ENCODE assay signal across 29 cellular contexts in the genomic region with DNA sequence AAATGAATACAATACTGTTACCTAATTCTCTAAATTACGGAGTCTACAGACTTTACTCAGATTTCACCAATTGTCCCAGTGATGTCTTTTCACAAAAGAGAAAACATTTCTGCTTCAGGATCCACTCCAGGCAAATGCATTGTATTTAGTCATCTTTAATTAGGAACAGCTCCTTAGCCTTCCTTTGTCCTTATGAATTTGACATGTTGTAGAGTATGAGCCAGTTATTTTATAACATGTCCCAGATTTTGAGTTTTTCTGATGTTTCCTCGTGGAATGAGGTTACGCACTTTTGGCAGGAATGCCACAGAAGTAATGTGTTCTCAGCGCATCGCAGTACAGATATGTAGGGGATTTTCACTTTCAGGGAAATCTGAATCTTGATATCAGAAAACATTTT. TPM values are rescaled to one million over a fixed set of nuclear protein-coding genes. Genes with fewer than 3 reads are reported as not detected.
DNase-seq lines count a peak whose midpoint lies in the region; ATAC-seq and TF ChIP-seq lines count a peak whose summit lies in the region.
"Had no signal": no experiment of that assay in that cellular context is flagged by ENCODE, and none has a peak within 500 bp of the region (broad histone marks: within the 10 kb centered on the region; RNA-seq: fewer than 3 reads in every experiment).

No MANE protein-coding gene starts in this region.

- no peak overlapping the region for H3K14ac ChIP-seq in H9 (ENCODE audit: insufficient read depth, low read length)

- H3K27ac Mint-ChIP-seq in H9: peak overlapping the region; percentile 34 to 57 (median 41); a peak in 3 of 7 replicates
- H3K27ac Mint-ChIP-seq: activated CD8-positive, alpha-beta memory T cell treated with anti-CD3 and anti-CD28 coated beads, Interleukin-2, amount 10 ng/mL, durations not matched to agents 7 days and 5 days; activated naive CD4-positive, alpha-beta T cell treated with anti-CD3 and anti-CD28 coated beads, Interleukin-2, amount 10 ng/mL, durations not matched to agents 7 days and 5 days; CD8-positive, alpha-beta T cell; naive B cell; T-cell had no signal

- no peak overlapping the region for H2BK5ac ChIP-seq in H9 (ENCODE audit: insufficient read length, low read length)

- H3K36me3 ChIP-seq in gastroesophageal sphincter (peaks cover 0 to 51% of the 10 kb centered on the region in 2 donors), mucosa of descending colon (ENCODE audit: low read depth) (no peaks in the 10 kb centered on the region)

- peaks cover 4 to 18% (median 12%) of the 10 kb centered on the region in 3 experiments; a peak in 6 of 7 replicates for H3K36me3 Mint-ChIP-seq in H9 (ENCODE audit: insufficient read depth in 1 of 3, low read depth in 3 of 3)

- H3K9me3 Mint-ChIP-seq in H9: no peaks in the 10 kb centered on the region
- H3K9me3 Mint-ChIP-seq: activated naive CD4-positive, alpha-beta T cell treated with anti-CD3 and anti-CD28 coated beads, Interleukin-2, amount 10 ng/mL, durations not matched to agents 7 days and 5 days; CD8-positive, alpha-beta T cell; naive B cell; T-cell had no signal

- H4K5ac ChIP-seq in H9 (ENCODE audit: insufficient read length, low read depth, low read length): no peak overlapping the region

- TF ChIP-seq EP300 in gastroesophageal sphincter (IDR thresholded peaks at IDR 0.05): no peak

- peaks cover 28 to 37% of the 10 kb centered on the region in 2 experiments for H3K4me1 Mint-ChIP-seq in H9
- H3K4me1 Mint-ChIP-seq: naive B cell had no signal

- ATAC-seq in gastroesophageal sphincter (peak; percentile 46), mucosa of descending colon (no peak), HG02973 (IDR thresholded peaks at IDR 0.05; ENCODE audit: unreplicated experiment) (no peak), GM21360 (IDR thresholded peaks at IDR 0.05; ENCODE audit: unreplicated experiment) (no peak)
- ATAC-seq: activated CD8-positive, alpha-beta memory T cell treated with anti-CD3 and anti-CD28 coated beads, Interleukin-2, amount 10 ng/mL, durations not matched to agents 7 days and 5 days; CD8-positive, alpha-beta T cell; esophagus mucosa; HCT116; left ventricle myocardium superior; Panc1; T-cell; upper lobe of right lung had no signal

- no peak overlapping the region for H3K23ac ChIP-seq in H9 (ENCODE audit: insufficient read length, low read depth, low read length)

- no peaks in the 10 kb centered on the region for H3K79me2 ChIP-seq in H9 (ENCODE audit: insufficient read depth, low read length)

- no peak for TF ChIP-seq POLR2A in gastroesophageal sphincter (IDR thresholded peaks at IDR 0.05)

- H3K27ac ChIP-seq in H9 (ENCODE audit: insufficient read length, low read depth, low read length) (no peak overlapping the region), gastroesophageal sphincter (no peak overlapping the region)
- H3K27ac ChIP-seq: suprapubic skin, upper lobe of right lung had no signal

- no peak overlapping the region for H3K9ac ChIP-seq in H9 (ENCODE audit: extremely low read depth, insufficient read length, low read length)

- no peaks in the 10 kb centered on the region for H3K79me1 ChIP-seq in H9 (ENCODE audit: insufficient read depth, low read depth, low read length, poor library complexity, severe bottlenecking)

- no peak overlapping the region for H2BK12ac ChIP-seq in H9 (ENCODE audit: insufficient read length, low read depth, low read length)

- H3K56ac ChIP-seq in H9 (ENCODE audit: insufficient read length, low read depth, low read length): no peak overlapping the region

- no peaks in the 10 kb centered on the region for H4K20me1 ChIP-seq in H9 (ENCODE audit: control insufficient read depth, insufficient read depth, insufficient read length)

- H2AFZ ChIP-seq in H9 (ENCODE audit: low read length): no peak overlapping the region

- no peaks in the 10 kb centered on the region for H3K9me3 ChIP-seq in H9 (ENCODE audit: control insufficient read depth, low read depth, low read length)
- H3K9me3 ChIP-seq in gastroesophageal sphincter: no peaks in the 10 kb centered on the region
- H3K9me3 ChIP-seq in mucosa of descending colon: no peaks in the 10 kb centered on the region
- H3K9me3 ChIP-seq: suprapubic skin, upper lobe of right lung had no signal

- H3K4me3 Mint-ChIP-seq in H9: no peak overlapping the region
- H3K4me3 Mint-ChIP-seq: activated CD8-positive, alpha-beta memory T cell treated with anti-CD3 and anti-CD28 coated beads, Interleukin-2, amount 10 ng/mL, durations not matched to agents 7 days and 5 days; activated naive CD4-positive, alpha-beta T cell treated with anti-CD3 and anti-CD28 coated beads, Interleukin-2, amount 10 ng/mL, durations not matched to agents 7 days and 5 days; CD8-positive, alpha-beta T cell; naive B cell; T-cell had no signal

- H4K8ac ChIP-seq in H9 (replicated peaks; ENCODE audit: insufficient read length, low read depth, low read length): no peak overlapping the region

- H3K23me2 ChIP-seq in H9 (ENCODE audit: insufficient read length, low read depth, low read length, poor library complexity, severe bottlenecking): no peaks in the 10 kb centered on the region

- H2BK120ac ChIP-seq in H9 (ENCODE audit: low read depth, low read length, poor library complexity, severe bottlenecking): no peak overlapping the region

- H3K27me3 ChIP-seq in H9 (ENCODE audit: insufficient read depth, low read length) (no peaks in the 10 kb centered on the region), gastroesophageal sphincter (no peaks in the 10 kb centered on the region)
- H3K27me3 ChIP-seq: suprapubic skin, upper lobe of right lung had no signal

- no peak overlapping the region for H2AK5ac ChIP-seq in H9 (ENCODE audit: insufficient read length, low read length)

- no peak for TF ChIP-seq CTCF in H9 (conservative IDR thresholded peaks at IDR 0.05)
- no peak for TF ChIP-seq CTCF in gastroesophageal sphincter (IDR thresholded peaks at IDR 0.05)
- no peak for TF ChIP-seq CTCF in mucosa of descending colon (IDR thresholded peaks at IDR 0.05)

- H3K4me3 ChIP-seq in gastroesophageal sphincter (no peak overlapping the region), mucosa of descending colon (no peak overlapping the region)
- H3K4me3 ChIP-seq: suprapubic skin, upper lobe of right lung had no signal

- no peak overlapping the region for H2BK20ac ChIP-seq in H9 (ENCODE audit: low read depth, low read length, poor library complexity, severe bottlenecking)

- no peak overlapping the region for H4K91ac ChIP-seq in H9 (ENCODE audit: insufficient read length, low read depth, low read length)

- WGBS in H9 (ENCODE audit: extremely low coverage, insufficient read length, low lambda C conversion rate): no CpG with 5 or more reads among the region's 5 CpGs
- WGBS in gastroesophageal sphincter (ENCODE audit: low coverage in 1 of 2), 2 donors: 63 to 67% methylated on average over 5 of the region's 5 CpGs

- H3K4me2 ChIP-seq in H9 (ENCODE audit: insufficient read depth, insufficient read length, low read length): no peak overlapping the region

- no peak overlapping the region for H3K18ac ChIP-seq in H9 (ENCODE audit: insufficient read length, low read depth, low read length)

- intact Hi-C loops in mucosa of descending colon (cut with DNase I, micrococcal nuclease): no loop called here

- H3K4me1 ChIP-seq in H9 (ENCODE audit: insufficient read depth, low read length): peaks cover 3% of the 10 kb centered on the region; the same call in 1 of the 2 replicates
- H3K4me1 ChIP-seq in gastroesophageal sphincter: peaks cover 0 to 9% (median 0%) of the 10 kb centered on the region in 3 donors
- no peaks in the 10 kb centered on the region for H3K4me1 ChIP-seq in mucosa of descending colon (ENCODE audit: low read depth)
- H3K4me1 ChIP-seq: suprapubic skin, upper lobe of right lung had no signal

- DNase-seq in AG20443 (ENCODE audit: low spot score) (peak; percentile 52), H9 (no peak), dedifferentiated amniotic fluid mesenchymal stem cell (ENCODE audit: extremely low spot score) (peak; percentile 46), mucosa of descending colon (no peak), T-helper 9 cell (no peak)
- DNase-seq: activated CD4-positive, CD25-positive, alpha-beta regulatory T cell; activated CD8-positive, alpha-beta memory T cell treated with anti-CD3 and anti-CD28 coated beads, Interleukin-2, amount 10 ng/mL, durations not matched to agents 7 days and 5 days; activated naive CD4-positive, alpha-beta T cell treated with anti-CD3 and anti-CD28 coated beads, Interleukin-2, amount 10 ng/mL, durations not matched to agents 7 days and 5 days; CD8-positive, alpha-beta T cell; effector CD8-positive, alpha-beta T cell; glutamatergic neuron; left ventricle myocardium superior; naive B cell; NCI-H1092; NCI-H187 treated with DMSO at 0.1 percent for 48 hours; NCI-H2227 treated with DMSO at 0.1 percent for 48 hours; NCI-H69; occipital lobe; SHP77; stimulated activated naive CD4-positive, alpha-beta T cell; T-cell; upper lobe of right lung had no signal

- no peak overlapping the region for H3K4ac ChIP-seq in H9 (ENCODE audit: low read depth, low read length)

- no peak overlapping the region for H2BK15ac ChIP-seq in H9 (ENCODE audit: low read depth, low read length)

- H3K27me3 Mint-ChIP-seq in H9 (ENCODE audit: low read depth): no peaks in the 10 kb centered on the region
- H3K27me3 Mint-ChIP-seq: activated CD8-positive, alpha-beta memory T cell treated with anti-CD3 and anti-CD28 coated beads, Interleukin-2, amount 10 ng/mL, durations not matched to agents 7 days and 5 days; activated naive CD4-positive, alpha-beta T cell treated with anti-CD3 and anti-CD28 coated beads, Interleukin-2, amount 10 ng/mL, durations not matched to agents 7 days and 5 days; naive B cell; T-cell had no signal

- H3T11ph ChIP-seq in H9 (ENCODE audit: low read length): no peak overlapping the region

RNA-seq across cellular contexts. Expression of gene HABP4, which starts 10.5 kb away (rescaled TPM):
- 6.8 and 7.5 TPM in 2 replicates for total RNA-seq in H9 (2021)
- 100 to 1,000 TPM in 1 of 4 donors, 10 to 100 TPM in 3; 41.1 to 106 (median 60.0) TPM for total RNA-seq in gastroesophageal sphincter
- 10 to 100 TPM in 1 of 3 donors, 1 to 10 TPM in 2; 2.5 to 14.1 (median 3.8) TPM for total RNA-seq in mucosa of descending colon

RNA-seq across cellular contexts. Expression of gene ZNF367, which starts 42.3 kb away (rescaled TPM):
- total RNA-seq in H9 (2021) (9.3 and 10.1 TPM in 2 replicates), gastroesophageal sphincter (1 to 10 TPM; 1.4 to 3.7 (median 2.5) TPM), mucosa of descending colon (1 to 10 TPM; 1.4 to 5.1 (median 2.6) TPM)

Comparison
In these comparisons a context has a peak if more than half of its experiments do, and no peak if none do; other contexts are left out.
1. DNase-seq: peak in AG20443 (single experiment) and dedifferentiated amniotic fluid mesenchymal stem cell (single experiment); none in H9 (single experiment), mucosa of descending colon (0 of 3) and T-helper 9 cell (single experiment).